In genomic region chr2:60047944-60048525, GRCh38 we compare ENCODE assay signal across 18 cellular contexts.
A peak's percentile ranks its signal among the peaks of the same experiment; 100 is the strongest.
DNase-seq lines count a peak whose midpoint lies in the region; ATAC-seq, FAIRE-seq and TF ChIP-seq lines count a peak whose summit lies in the region.
"Had no signal": no experiment of that assay in that cellular context is flagged by ENCODE, and none has a peak within 500 bp of the region (broad histone marks: within the 10 kb centered on the region; RNA-seq: fewer than 3 reads in every experiment).

No MANE protein-coding gene starts in this region.

- CTCF ChIA-PET in RWPE1 (lab: Yijun Ruan, JAX) = no interaction called here

- intact Hi-C loops in Right ventricle myocardium superior (cut with DNase I) (no loop called here), left ventricle myocardium inferior (cut with micrococcal nuclease) (no loop called here), pancreas (cut with DNase I) (no loop called here)

- 32 to 35% methylated on average over 4 of the region's 4 CpGs for WGBS in pancreas, 2 donors

- no peaks in the 10 kb centered on the region for H3K36me3 Mint-ChIP-seq in activated T-cell treated with anti-CD3 and anti-CD28 coated beads, Interleukin-2, amount 50 U/mL, for 72 hours (ENCODE audit: insufficient read depth in 2 of 2)
- H3K36me3 Mint-ChIP-seq: CD14-positive monocyte; CD4-positive, alpha-beta memory T cell had no signal

- H3K4me1 ChIP-seq in right atrium auricular region (peaks cover 0 to 17% of the 10 kb centered on the region in 2 donors), left ventricle myocardium inferior (peaks cover 17% of the 10 kb centered on the region), pancreas (peaks cover under 1 to 13% (median 3%) of the 10 kb centered on the region in 3 donors)
- H3K4me1 ChIP-seq: BLaER1, HAP-1 had no signal

- peaks cover 0 to 2% of the 10 kb centered on the region in 2 donors for H3K9me3 Mint-ChIP-seq in activated T-cell treated with anti-CD3 and anti-CD28 coated beads, Interleukin-2, amount 50 U/mL, for 72 hours

- no peaks in the 10 kb centered on the region for H3K27me3 ChIP-seq in right atrium auricular region
- H3K27me3 ChIP-seq in left ventricle myocardium inferior (ENCODE audit: low read depth) = no peaks in the 10 kb centered on the region
- no peaks in the 10 kb centered on the region for H3K27me3 ChIP-seq in pancreas
- H3K27me3 ChIP-seq: BLaER1 had no signal

- no peak overlapping the region for H3K4me3 Mint-ChIP-seq in activated T-cell treated with anti-CD3 and anti-CD28 coated beads, Interleukin-2, amount 50 U/mL, for 72 hours
- H3K4me3 Mint-ChIP-seq: CD14-positive monocyte; CD4-positive, alpha-beta memory T cell had no signal

- peak; percentile 71 for DNase-seq in Right ventricle myocardium superior
- no peak for DNase-seq in right atrium auricular region (ENCODE audit: low spot score)
- DNase-seq in left ventricle myocardium inferior = peak; percentile 70
- peak in 1 of 6 donors; percentile 40 for DNase-seq in pancreas
- DNase-seq in RWPE1 (ENCODE audit: low spot score) = no peak
- no peak for DNase-seq in HuH-7.5 (ENCODE audit: low spot score)
- DNase-seq in SIG-M5 (lab: John Stamatoyannopoulos, UW) = no peak
- no peak for DNase-seq in activated T-cell treated with anti-CD3 and anti-CD28 coated beads, Interleukin-2, amount 50 U/mL, for 72 hours
- DNase-seq: 8988T; CD4-positive, alpha-beta memory T cell; DMS153; DMS79; GDM1; GM23248 had no signal

- H3K27ac Mint-ChIP-seq in activated T-cell treated with anti-CD3 and anti-CD28 coated beads, Interleukin-2, amount 50 U/mL, for 72 hours = no peak overlapping the region
- H3K27ac Mint-ChIP-seq: CD14-positive monocyte; CD4-positive, alpha-beta memory T cell had no signal

- no peaks in the 10 kb centered on the region for H3K4me1 Mint-ChIP-seq in activated T-cell treated with anti-CD3 and anti-CD28 coated beads, Interleukin-2, amount 50 U/mL, for 72 hours (ENCODE audit: low read depth)
- H3K4me1 Mint-ChIP-seq: CD14-positive monocyte; CD4-positive, alpha-beta memory T cell had no signal

- POLR2A ChIA-PET in RWPE1 (lab: Yijun Ruan, JAX; ENCODE audit: low non-redundant PET) = no interaction called here

- TF ChIP-seq CTCF in right atrium auricular region (IDR thresholded peaks at IDR 0.05) (no peak), left ventricle myocardium inferior (IDR thresholded peaks at IDR 0.05; ENCODE audit: borderline replicate concordance) (no peak), pancreas (IDR thresholded peaks at IDR 0.05) (no peak), RWPE1 (conservative IDR thresholded peaks at IDR 0.05; ENCODE audit: low read depth) (no peak)

- peak overlapping the region in 1 of 2 donors; percentile 29 for H3K27ac ChIP-seq in right atrium auricular region
- peak overlapping the region; percentile 70 for H3K27ac ChIP-seq in left ventricle myocardium inferior (replicated peaks)
- H3K27ac ChIP-seq in pancreas = peak overlapping the region in 1 of 4 donors; percentile 6
- H3K27ac ChIP-seq in RWPE1 = no peak overlapping the region
- H3K27ac ChIP-seq: BLaER1, GM23248 had no signal

- H3K9me3 ChIP-seq in right atrium auricular region (no peaks in the 10 kb centered on the region), left ventricle myocardium inferior (replicated peaks) (no peaks in the 10 kb centered on the region), pancreas (no peaks in the 10 kb centered on the region)
- H3K9me3 ChIP-seq: BLaER1, HAP-1 had no signal

- no peak overlapping the region for H3K4me3 ChIP-seq in right atrium auricular region
- H3K4me3 ChIP-seq in left ventricle myocardium inferior = no peak overlapping the region
- H3K4me3 ChIP-seq in pancreas = no peak overlapping the region
- H3K4me3 ChIP-seq: BLaER1, GM23248, HAP-1 had no signal

- no peak for FAIRE-seq in pancreas (lab: Jason Lieb, UNC)
- FAIRE-seq: GM18507 had no signal

- H3K27me3 Mint-ChIP-seq in activated T-cell treated with anti-CD3 and anti-CD28 coated beads, Interleukin-2, amount 50 U/mL, for 72 hours (ENCODE audit: low read depth) = no peaks in the 10 kb centered on the region
- H3K27me3 Mint-ChIP-seq: CD4-positive, alpha-beta memory T cell had no signal

- ATAC-seq in Right ventricle myocardium superior (ENCODE audit: poor library complexity) (peak; percentile 86), pancreas (peak; percentile 59 to 80 (median 72))
- ATAC-seq in activated T-cell treated with anti-CD3 and anti-CD28 coated beads, Interleukin-2, amount 50 U/mL, for 72 hours (replicated peaks in 1 of 2) = no peak

- H3K36me3 ChIP-seq in right atrium auricular region (no peaks in the 10 kb centered on the region), left ventricle myocardium inferior (no peaks in the 10 kb centered on the region), pancreas (no peaks in the 10 kb centered on the region)
- H3K36me3 ChIP-seq: BLaER1, HAP-1 had no signal

Comparison
In these comparisons a context has a peak if more than half of its experiments do, and no peak if none do; other contexts are left out.
1. DNase-seq: peak in Right ventricle myocardium superior (single experiment) and left ventricle myocardium inferior (single experiment); none in right atrium auricular region (single experiment), RWPE1 (single experiment), HuH-7.5 (single experiment), SIG-M5 (single experiment) and activated T-cell treated with anti-CD3 and anti-CD28 coated beads, Interleukin-2, amount 50 U/mL, for 72 hours (0 of 2).
2. ATAC-seq: peak in Right ventricle myocardium superior (single experiment) and pancreas (4 of 4); none in activated T-cell treated with anti-CD3 and anti-CD28 coated beads, Interleukin-2, amount 50 U/mL, for 72 hours (0 of 2).